ENCODE assay signal across 1 cellular context in the genomic region with DNA sequence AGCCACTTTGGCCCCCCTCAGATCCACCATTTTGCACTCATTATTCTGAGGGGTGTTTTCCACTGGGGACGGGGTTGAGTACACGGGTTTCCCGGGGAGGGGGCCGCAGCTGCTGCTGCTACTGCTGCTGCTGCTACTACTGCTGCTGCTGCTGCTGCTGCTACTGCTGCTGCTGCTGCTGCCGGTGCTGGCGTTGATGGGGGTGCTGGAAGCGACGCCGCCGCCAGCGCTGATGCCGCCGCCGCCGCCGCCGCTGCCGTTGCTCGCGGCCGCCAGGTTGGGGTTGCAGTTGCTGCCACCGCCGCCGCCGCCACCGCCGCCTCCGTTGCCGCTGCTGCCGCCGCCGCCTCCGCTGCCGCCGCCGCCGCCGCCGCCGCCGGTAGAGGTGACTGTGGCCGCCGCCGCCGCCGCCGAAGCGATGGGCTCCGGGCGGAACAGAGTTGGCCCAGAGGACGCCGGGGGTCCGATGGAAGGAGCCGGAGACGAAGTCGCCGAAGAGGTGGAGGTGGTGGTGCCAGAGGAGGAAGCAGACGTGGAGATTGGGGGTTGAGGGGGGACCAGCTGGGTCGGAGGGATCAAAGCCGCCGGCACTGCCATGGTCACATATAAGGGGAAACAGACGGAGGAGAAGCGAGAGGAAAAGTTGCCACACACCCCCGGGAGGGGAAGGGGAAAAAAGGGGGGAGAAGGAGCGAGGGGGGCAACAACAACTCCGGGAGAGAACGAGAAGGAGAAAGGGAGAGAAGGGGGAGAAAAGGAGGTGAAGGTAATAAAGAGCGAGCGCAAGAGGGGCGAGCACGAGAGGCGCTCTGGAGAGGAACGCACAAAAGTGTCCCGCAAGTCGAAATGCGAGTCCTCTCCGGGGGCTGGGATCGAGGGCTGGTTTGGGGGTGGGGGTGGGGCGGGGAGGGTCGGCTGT.
TF ChIP-seq lines count a peak whose summit lies in the region.

No MANE protein-coding gene starts in this region.

TF ChIP-seq in HEK293, 187 proteins besides CTCF, POLR2A, EP300 and RAD21 (continued from another document and continues in another):
- TF ChIP-seq GLI4 (tag by site-specific recombination; IDR thresholded peaks at IDR 0.05), result peak; percentile 50; the same call in 1 of the 2 replicates
- TF ChIP-seq, protein P1, sequence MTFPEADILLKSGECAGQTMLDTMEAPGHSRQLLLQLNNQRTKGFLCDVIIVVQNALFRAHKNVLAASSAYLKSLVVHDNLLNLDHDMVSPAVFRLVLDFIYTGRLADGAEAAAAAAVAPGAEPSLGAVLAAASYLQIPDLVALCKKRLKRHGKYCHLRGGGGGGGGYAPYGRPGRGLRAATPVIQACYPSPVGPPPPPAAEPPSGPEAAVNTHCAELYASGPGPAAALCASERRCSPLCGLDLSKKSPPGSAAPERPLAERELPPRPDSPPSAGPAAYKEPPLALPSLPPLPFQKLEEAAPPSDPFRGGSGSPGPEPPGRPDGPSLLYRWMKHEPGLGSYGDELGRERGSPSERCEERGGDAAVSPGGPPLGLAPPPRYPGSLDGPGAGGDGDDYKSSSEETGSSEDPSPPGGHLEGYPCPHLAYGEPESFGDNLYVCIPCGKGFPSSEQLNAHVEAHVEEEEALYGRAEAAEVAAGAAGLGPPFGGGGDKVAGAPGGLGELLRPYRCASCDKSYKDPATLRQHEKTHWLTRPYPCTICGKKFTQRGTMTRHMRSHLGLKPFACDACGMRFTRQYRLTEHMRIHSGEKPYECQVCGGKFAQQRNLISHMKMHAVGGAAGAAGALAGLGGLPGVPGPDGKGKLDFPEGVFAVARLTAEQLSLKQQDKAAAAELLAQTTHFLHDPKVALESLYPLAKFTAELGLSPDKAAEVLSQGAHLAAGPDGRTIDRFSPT (tag by site-specific recombination; IDR thresholded peaks at IDR 0.05), result peak; percentile 37; the same call in 1 of the 2 replicates
- TF ChIP-seq ZNF529 (tag by site-specific recombination; IDR thresholded peaks at IDR 0.05; ENCODE audit: insufficient replicate concordance), result no peak
- TF ChIP-seq, protein P2, sequence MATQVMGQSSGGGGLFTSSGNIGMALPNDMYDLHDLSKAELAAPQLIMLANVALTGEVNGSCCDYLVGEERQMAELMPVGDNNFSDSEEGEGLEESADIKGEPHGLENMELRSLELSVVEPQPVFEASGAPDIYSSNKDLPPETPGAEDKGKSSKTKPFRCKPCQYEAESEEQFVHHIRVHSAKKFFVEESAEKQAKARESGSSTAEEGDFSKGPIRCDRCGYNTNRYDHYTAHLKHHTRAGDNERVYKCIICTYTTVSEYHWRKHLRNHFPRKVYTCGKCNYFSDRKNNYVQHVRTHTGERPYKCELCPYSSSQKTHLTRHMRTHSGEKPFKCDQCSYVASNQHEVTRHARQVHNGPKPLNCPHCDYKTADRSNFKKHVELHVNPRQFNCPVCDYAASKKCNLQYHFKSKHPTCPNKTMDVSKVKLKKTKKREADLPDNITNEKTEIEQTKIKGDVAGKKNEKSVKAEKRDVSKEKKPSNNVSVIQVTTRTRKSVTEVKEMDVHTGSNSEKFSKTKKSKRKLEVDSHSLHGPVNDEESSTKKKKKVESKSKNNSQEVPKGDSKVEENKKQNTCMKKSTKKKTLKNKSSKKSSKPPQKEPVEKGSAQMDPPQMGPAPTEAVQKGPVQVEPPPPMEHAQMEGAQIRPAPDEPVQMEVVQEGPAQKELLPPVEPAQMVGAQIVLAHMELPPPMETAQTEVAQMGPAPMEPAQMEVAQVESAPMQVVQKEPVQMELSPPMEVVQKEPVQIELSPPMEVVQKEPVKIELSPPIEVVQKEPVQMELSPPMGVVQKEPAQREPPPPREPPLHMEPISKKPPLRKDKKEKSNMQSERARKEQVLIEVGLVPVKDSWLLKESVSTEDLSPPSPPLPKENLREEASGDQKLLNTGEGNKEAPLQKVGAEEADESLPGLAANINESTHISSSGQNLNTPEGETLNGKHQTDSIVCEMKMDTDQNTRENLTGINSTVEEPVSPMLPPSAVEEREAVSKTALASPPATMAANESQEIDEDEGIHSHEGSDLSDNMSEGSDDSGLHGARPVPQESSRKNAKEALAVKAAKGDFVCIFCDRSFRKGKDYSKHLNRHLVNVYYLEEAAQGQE (tag by site-specific recombination; IDR thresholded peaks at IDR 0.05), result no peak
- TF ChIP-seq, protein P3, sequence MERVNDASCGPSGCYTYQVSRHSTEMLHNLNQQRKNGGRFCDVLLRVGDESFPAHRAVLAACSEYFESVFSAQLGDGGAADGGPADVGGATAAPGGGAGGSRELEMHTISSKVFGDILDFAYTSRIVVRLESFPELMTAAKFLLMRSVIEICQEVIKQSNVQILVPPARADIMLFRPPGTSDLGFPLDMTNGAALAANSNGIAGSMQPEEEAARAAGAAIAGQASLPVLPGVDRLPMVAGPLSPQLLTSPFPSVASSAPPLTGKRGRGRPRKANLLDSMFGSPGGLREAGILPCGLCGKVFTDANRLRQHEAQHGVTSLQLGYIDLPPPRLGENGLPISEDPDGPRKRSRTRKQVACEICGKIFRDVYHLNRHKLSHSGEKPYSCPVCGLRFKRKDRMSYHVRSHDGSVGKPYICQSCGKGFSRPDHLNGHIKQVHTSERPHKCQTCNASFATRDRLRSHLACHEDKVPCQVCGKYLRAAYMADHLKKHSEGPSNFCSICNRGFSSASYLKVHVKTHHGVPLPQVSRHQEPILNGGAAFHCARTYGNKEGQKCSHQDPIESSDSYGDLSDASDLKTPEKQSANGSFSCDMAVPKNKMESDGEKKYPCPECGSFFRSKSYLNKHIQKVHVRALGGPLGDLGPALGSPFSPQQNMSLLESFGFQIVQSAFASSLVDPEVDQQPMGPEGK (tag by site-specific recombination; IDR thresholded peaks at IDR 0.05), result peak; percentile 79
- 0 out of 2 replicates have a peak, but pooled peaks have one; percentile 17 for TF ChIP-seq ZFHX2 (tag by site-specific recombination; conservative IDR thresholded peaks at IDR 0.05)
- TF ChIP-seq ZNF121 (tag by site-specific recombination; IDR thresholded peaks at IDR 0.05), result peak; percentile 56; the same call in 1 of the 2 replicates
- TF ChIP-seq KLF10 (tag by site-specific recombination; IDR thresholded peaks at IDR 0.05), result no peak
- TF ChIP-seq, protein P4, sequence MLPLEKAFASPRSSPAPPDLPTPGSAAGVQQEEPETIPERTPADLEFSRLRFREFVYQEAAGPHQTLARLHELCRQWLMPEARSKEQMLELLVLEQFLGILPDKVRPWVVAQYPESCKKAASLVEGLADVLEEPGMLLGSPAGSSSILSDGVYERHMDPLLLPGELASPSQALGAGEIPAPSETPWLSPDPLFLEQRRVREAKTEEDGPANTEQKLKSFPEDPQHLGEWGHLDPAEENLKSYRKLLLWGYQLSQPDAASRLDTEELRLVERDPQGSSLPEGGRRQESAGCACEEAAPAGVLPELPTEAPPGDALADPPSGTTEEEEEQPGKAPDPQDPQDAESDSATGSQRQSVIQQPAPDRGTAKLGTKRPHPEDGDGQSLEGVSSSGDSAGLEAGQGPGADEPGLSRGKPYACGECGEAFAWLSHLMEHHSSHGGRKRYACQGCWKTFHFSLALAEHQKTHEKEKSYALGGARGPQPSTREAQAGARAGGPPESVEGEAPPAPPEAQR (tag by site-specific recombination; IDR thresholded peaks at IDR 0.05), result no peak
- TF ChIP-seq ZNF791 (tag by site-specific recombination; IDR thresholded peaks at IDR 0.05), result no peak
- no peak for TF ChIP-seq KLF1 (tag by site-specific recombination; IDR thresholded peaks at IDR 0.05)
- TF ChIP-seq ZNF768 (tag by site-specific recombination; IDR thresholded peaks at IDR 0.05), result no peak
- TF ChIP-seq ZNF596 (tag by site-specific recombination; IDR thresholded peaks at IDR 0.05), result 0 out of 2 replicates have a peak, but pooled peaks have one; percentile 26
- TF ChIP-seq ZNF423 (tag by site-specific recombination; IDR thresholded peaks at IDR 0.05), result no peak
- TF ChIP-seq ZNF394 (tag by site-specific recombination; IDR thresholded peaks at IDR 0.05; ENCODE audit: borderline replicate concordance), result no peak
- TF ChIP-seq, protein P5, sequence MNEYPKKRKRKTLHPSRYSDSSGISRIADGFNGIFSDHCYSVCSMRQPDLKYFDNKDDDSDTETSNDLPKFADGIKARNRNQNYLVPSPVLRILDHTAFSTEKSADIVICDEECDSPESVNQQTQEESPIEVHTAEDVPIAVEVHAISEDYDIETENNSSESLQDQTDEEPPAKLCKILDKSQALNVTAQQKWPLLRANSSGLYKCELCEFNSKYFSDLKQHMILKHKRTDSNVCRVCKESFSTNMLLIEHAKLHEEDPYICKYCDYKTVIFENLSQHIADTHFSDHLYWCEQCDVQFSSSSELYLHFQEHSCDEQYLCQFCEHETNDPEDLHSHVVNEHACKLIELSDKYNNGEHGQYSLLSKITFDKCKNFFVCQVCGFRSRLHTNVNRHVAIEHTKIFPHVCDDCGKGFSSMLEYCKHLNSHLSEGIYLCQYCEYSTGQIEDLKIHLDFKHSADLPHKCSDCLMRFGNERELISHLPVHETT (tag by site-specific recombination; IDR thresholded peaks at IDR 0.05), result 0 out of 2 replicates have a peak, but pooled peaks have one; percentile 35
- TF ChIP-seq ZNF341 (tag by site-specific recombination; IDR thresholded peaks at IDR 0.05; ENCODE audit: low read depth), result no peak
- TF ChIP-seq ZNF324 (tag by site-specific recombination; IDR thresholded peaks at IDR 0.05), result 0 out of 2 replicates have a peak, but pooled peaks have one; percentile 73
- TF ChIP-seq ZNF521 (tag by site-specific recombination; IDR thresholded peaks at IDR 0.05), result no peak
- TF ChIP-seq ZNF555 (tag by site-specific recombination; conservative IDR thresholded peaks at IDR 0.05), result no peak
- TF ChIP-seq, protein P6, sequence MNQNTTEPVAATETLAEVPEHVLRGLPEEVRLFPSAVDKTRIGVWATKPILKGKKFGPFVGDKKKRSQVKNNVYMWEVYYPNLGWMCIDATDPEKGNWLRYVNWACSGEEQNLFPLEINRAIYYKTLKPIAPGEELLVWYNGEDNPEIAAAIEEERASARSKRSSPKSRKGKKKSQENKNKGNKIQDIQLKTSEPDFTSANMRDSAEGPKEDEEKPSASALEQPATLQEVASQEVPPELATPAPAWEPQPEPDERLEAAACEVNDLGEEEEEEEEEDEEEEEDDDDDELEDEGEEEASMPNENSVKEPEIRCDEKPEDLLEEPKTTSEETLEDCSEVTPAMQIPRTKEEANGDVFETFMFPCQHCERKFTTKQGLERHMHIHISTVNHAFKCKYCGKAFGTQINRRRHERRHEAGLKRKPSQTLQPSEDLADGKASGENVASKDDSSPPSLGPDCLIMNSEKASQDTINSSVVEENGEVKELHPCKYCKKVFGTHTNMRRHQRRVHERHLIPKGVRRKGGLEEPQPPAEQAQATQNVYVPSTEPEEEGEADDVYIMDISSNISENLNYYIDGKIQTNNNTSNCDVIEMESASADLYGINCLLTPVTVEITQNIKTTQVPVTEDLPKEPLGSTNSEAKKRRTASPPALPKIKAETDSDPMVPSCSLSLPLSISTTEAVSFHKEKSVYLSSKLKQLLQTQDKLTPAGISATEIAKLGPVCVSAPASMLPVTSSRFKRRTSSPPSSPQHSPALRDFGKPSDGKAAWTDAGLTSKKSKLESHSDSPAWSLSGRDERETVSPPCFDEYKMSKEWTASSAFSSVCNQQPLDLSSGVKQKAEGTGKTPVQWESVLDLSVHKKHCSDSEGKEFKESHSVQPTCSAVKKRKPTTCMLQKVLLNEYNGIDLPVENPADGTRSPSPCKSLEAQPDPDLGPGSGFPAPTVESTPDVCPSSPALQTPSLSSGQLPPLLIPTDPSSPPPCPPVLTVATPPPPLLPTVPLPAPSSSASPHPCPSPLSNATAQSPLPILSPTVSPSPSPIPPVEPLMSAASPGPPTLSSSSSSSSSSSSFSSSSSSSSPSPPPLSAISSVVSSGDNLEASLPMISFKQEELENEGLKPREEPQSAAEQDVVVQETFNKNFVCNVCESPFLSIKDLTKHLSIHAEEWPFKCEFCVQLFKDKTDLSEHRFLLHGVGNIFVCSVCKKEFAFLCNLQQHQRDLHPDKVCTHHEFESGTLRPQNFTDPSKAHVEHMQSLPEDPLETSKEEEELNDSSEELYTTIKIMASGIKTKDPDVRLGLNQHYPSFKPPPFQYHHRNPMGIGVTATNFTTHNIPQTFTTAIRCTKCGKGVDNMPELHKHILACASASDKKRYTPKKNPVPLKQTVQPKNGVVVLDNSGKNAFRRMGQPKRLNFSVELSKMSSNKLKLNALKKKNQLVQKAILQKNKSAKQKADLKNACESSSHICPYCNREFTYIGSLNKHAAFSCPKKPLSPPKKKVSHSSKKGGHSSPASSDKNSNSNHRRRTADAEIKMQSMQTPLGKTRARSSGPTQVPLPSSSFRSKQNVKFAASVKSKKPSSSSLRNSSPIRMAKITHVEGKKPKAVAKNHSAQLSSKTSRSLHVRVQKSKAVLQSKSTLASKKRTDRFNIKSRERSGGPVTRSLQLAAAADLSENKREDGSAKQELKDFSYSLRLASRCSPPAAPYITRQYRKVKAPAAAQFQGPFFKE (tag by site-specific recombination; IDR thresholded peaks at IDR 0.05; ENCODE audit: borderline replicate concordance), result no peak
- TF ChIP-seq, protein P7, sequence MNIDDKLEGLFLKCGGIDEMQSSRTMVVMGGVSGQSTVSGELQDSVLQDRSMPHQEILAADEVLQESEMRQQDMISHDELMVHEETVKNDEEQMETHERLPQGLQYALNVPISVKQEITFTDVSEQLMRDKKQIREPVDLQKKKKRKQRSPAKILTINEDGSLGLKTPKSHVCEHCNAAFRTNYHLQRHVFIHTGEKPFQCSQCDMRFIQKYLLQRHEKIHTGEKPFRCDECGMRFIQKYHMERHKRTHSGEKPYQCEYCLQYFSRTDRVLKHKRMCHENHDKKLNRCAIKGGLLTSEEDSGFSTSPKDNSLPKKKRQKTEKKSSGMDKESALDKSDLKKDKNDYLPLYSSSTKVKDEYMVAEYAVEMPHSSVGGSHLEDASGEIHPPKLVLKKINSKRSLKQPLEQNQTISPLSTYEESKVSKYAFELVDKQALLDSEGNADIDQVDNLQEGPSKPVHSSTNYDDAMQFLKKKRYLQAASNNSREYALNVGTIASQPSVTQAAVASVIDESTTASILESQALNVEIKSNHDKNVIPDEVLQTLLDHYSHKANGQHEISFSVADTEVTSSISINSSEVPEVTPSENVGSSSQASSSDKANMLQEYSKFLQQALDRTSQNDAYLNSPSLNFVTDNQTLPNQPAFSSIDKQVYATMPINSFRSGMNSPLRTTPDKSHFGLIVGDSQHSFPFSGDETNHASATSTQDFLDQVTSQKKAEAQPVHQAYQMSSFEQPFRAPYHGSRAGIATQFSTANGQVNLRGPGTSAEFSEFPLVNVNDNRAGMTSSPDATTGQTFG (tag by site-specific recombination; IDR thresholded peaks at IDR 0.05; ENCODE audit: borderline replicate concordance), result no peak
- TF ChIP-seq ZNF112 (tag by site-specific recombination; IDR thresholded peaks at IDR 0.05), result no peak
- TF ChIP-seq, protein P8, sequence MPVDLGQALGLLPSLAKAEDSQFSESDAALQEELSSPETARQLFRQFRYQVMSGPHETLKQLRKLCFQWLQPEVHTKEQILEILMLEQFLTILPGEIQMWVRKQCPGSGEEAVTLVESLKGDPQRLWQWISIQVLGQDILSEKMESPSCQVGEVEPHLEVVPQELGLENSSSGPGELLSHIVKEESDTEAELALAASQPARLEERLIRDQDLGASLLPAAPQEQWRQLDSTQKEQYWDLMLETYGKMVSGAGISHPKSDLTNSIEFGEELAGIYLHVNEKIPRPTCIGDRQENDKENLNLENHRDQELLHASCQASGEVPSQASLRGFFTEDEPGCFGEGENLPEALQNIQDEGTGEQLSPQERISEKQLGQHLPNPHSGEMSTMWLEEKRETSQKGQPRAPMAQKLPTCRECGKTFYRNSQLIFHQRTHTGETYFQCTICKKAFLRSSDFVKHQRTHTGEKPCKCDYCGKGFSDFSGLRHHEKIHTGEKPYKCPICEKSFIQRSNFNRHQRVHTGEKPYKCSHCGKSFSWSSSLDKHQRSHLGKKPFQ (tag by site-specific recombination; IDR thresholded peaks at IDR 0.05), result no peak
- TF ChIP-seq ZNF133 (tag by site-specific recombination; IDR thresholded peaks at IDR 0.05), result no peak
- TF ChIP-seq ZNF701 (tag by site-specific recombination; IDR thresholded peaks at IDR 0.05), result no peak
- no peak for TF ChIP-seq ZNF776 (tag by site-specific recombination; IDR thresholded peaks at IDR 0.05; ENCODE audit: borderline replicate concordance)
- TF ChIP-seq PRDM1 (tag by site-specific recombination; IDR thresholded peaks at IDR 0.05), result peak; percentile 96
- TF ChIP-seq ZNF16 (tag by site-specific recombination; IDR thresholded peaks at IDR 0.05; ENCODE audit: low read depth), result no peak
- TF ChIP-seq KLF8 (tag by site-specific recombination; IDR thresholded peaks at IDR 0.05), result peak; percentile 36; the same call in 1 of the 2 replicates
